In genomic region chr12:13099066-13099909, GRCh38 we compare ENCODE assay signal across 8 cellular contexts. TPM values are rescaled to one million over a fixed set of nuclear protein-coding genes. Genes with fewer than 3 reads are reported as not detected.
DNase-seq lines count a peak whose midpoint lies in the region; ATAC-seq, FAIRE-seq and TF ChIP-seq lines count a peak whose summit lies in the region.

No MANE protein-coding gene starts in this region.

- CTCF ChIA-PET in HCT116 (lab: Charles Lee), result interaction anchor here (0.6 to 3.2 kb wide), 7 partner anchors 78 to 1068 kb away, joined by 3 to 27 read pairs (median 3); no protein-coding TSS in a partner anchor

- H3K4me3 ChIP-seq in HCT116 (replicated peaks in 1 of 2; ENCODE audit: low read depth in 1 of 2, low read length in 2 of 2) (peak overlapping the region in 1 of 2 experiments; percentile 38; a peak in 2 of 4 replicates), esophagus squamous epithelium (peak overlapping the region in 1 of 4 donors; percentile 13), small intestine (ENCODE audit: low read depth in 1 of 2, low read length in 2 of 2) (no peak overlapping the region)

- TF ChIP-seq CTCF in HCT116 (IDR thresholded peaks at IDR 0.05 in 2 of 3, conservative IDR thresholded peaks at IDR 0.05 in 1 of 3; ENCODE audit: borderline replicate concordance in 1 of 3, insufficient read depth in 1 of 3, low read depth in 2 of 3, low read length in 2 of 3) (no peak), esophagus squamous epithelium (IDR thresholded peaks at IDR 0.05) (no peak)

- no peaks in the 10 kb centered on the region for H3K36me3 ChIP-seq in HCT116 (ENCODE audit: control insufficient read depth in 1 of 2, insufficient read depth in 2 of 2, low read length in 2 of 2)
- H3K36me3 ChIP-seq in esophagus squamous epithelium, result no peaks in the 10 kb centered on the region
- H3K36me3 ChIP-seq in small intestine (ENCODE audit: control insufficient read depth in 2 of 2, insufficient read depth in 2 of 2, low read length in 2 of 2), result no peaks in the 10 kb centered on the region

- H3K79me2 ChIP-seq in HCT116 (ENCODE audit: insufficient read depth, low read length), result no peaks in the 10 kb centered on the region

- no peak for TF ChIP-seq POLR2A in HCT116 (IDR thresholded peaks at IDR 0.05; ENCODE audit: borderline replicate concordance, extremely low read depth, insufficient read depth, insufficient read length)
- no peak for TF ChIP-seq POLR2A in esophagus squamous epithelium (IDR thresholded peaks at IDR 0.05)

- no peak for TF ChIP-seq RAD21 in HCT116 (IDR thresholded peaks at IDR 0.05; ENCODE audit: low read depth)

- no peaks in the 10 kb centered on the region for H4K20me1 ChIP-seq in HCT116 (ENCODE audit: insufficient read depth)

- no peaks in the 10 kb centered on the region for H3K27me3 ChIP-seq in HCT116 (ENCODE audit: insufficient read depth, low read length)
- no peaks in the 10 kb centered on the region for H3K27me3 ChIP-seq in esophagus squamous epithelium
- no peaks in the 10 kb centered on the region for H3K27me3 ChIP-seq in small intestine (ENCODE audit: control insufficient read depth in 2 of 2, insufficient read depth in 2 of 2, low read length in 2 of 2)

- peak overlapping the region; percentile 88 for H3K4me2 ChIP-seq in HCT116 (ENCODE audit: low read length)

- FAIRE-seq in small intestine (lab: Jason Lieb, UNC), result no peak

- POLR2A ChIA-PET in HCT116 (lab: Charles Lee), result interaction anchor here (0.6 to 1.9 kb wide), 4 partner anchors 102 to 113 kb away, joined by 3 to 4 read pairs (median 3); no protein-coding TSS in a partner anchor

- RAD21 ChIA-PET in HCT116 (lab: Charles Lee; ENCODE audit: low non-redundant PET in 1 of 2, low total read pairs in 2 of 2, uncharacterized antibody in 2 of 2, unreplicated experiment in 2 of 2), result interaction anchor here (0.6 to 1.9 kb wide), 5 partner anchors 96 to 137 kb away, joined by 4 to 14 read pairs (median 5); no protein-coding TSS in a partner anchor

- no peaks in the 10 kb centered on the region for H3K9me2 ChIP-seq in HCT116 (ENCODE audit: insufficient read depth)

- H3K27ac ChIP-seq in HCT116 (ENCODE audit: low read depth, low read length) (peak overlapping the region; percentile 92), esophagus squamous epithelium (peak overlapping the region; percentile 94 to 99 (median 98)), small intestine (ENCODE audit: low read depth in 1 of 2, low read length in 1 of 2) (peak overlapping the region; percentile 79 to 94)

- H3K4me1 ChIP-seq in HCT116 (ENCODE audit: control insufficient read depth in 1 of 2, insufficient read depth in 2 of 2, low read length in 2 of 2), result peaks cover 46 to 85% of the 10 kb centered on the region in 2 experiments
- peaks cover 14 to 78% (median 47%) of the 10 kb centered on the region in 3 donors for H3K4me1 ChIP-seq in esophagus squamous epithelium
- peaks cover 20 to 21% of the 10 kb centered on the region in 2 donors for H3K4me1 ChIP-seq in small intestine (ENCODE audit: control insufficient read depth in 2 of 2, insufficient read depth in 1 of 2, low read depth in 1 of 2, low read length in 1 of 2)

- peak overlapping the region; percentile 83 for H3K9ac ChIP-seq in HCT116 (ENCODE audit: low read length)

- no peak; the same call in none of the 2 replicates for ATAC-seq in HCT116
- ATAC-seq in GM21737 (IDR thresholded peaks at IDR 0.05; ENCODE audit: unreplicated experiment), result no peak
- ATAC-seq in HG03439 (IDR thresholded peaks at IDR 0.05; ENCODE audit: unreplicated experiment), result no peak

- no peak overlapping the region for H2AFZ ChIP-seq in HCT116 (ENCODE audit: low read depth, low read length, poor library complexity, severe bottlenecking)

- BruUV-seq in HCT116 (replicated peaks; lab: Mats Ljungman, UMichigan), result no TSS peak

- intact Hi-C loops in HCT116 (cut with micrococcal nuclease), result loop anchor here (5.0 to 10.0 kb wide), 2 partner anchors 97 to 284 kb away; partner anchors contain the start of genes DDX47 and HEBP1
- intact Hi-C loops in esophagus squamous epithelium (cut with DNase I), result loop anchor here (5.0 to 10.0 kb wide), 2 partner anchors 113 to 184 kb away; no protein-coding TSS in a partner anchor

- 29 to 42% methylated on average over 10 of the region's 10 CpGs for WGBS in esophagus squamous epithelium, 2 donors
- WGBS in small intestine, 3 donors, result 62 to 76% (median 66%) methylated on average over 10 of the region's 10 CpGs

- DNase-seq in HCT116 (ENCODE audit: low read depth, low spot score), result no peak
- peak; percentile 86 for DNase-seq in SIG-M5 treated with dmso at 0.1 percent for 504 hours (lab: John Stamatoyannopoulos, UW; ENCODE audit: unreplicated experiment)
- DNase-seq in esophagus squamous epithelium (lab: John Stamatoyannopoulos, UW), result no peak
- no peak for DNase-seq in small intestine
- no peak for DNase-seq in NCI-H526 treated with DMSO at 0.1 percent for 48 hours (lab: John Stamatoyannopoulos, UW)
- DNase-seq in HuH-7.5 (ENCODE audit: low spot score), result no peak

- no peaks in the 10 kb centered on the region for H3K9me3 ChIP-seq in HCT116 (ENCODE audit: control insufficient read depth in 1 of 2, insufficient read depth in 1 of 2, low read depth in 1 of 2, low read length in 2 of 2)
- H3K9me3 ChIP-seq in esophagus squamous epithelium, result no peaks in the 10 kb centered on the region
- H3K9me3 ChIP-seq in small intestine (ENCODE audit: control insufficient read depth, low read depth), result no peaks in the 10 kb centered on the region

TF ChIP-seq in HCT116, 20 proteins besides CTCF, POLR2A, EP300 and RAD21 (continues in another document):
- TF ChIP-seq, protein P1, sequence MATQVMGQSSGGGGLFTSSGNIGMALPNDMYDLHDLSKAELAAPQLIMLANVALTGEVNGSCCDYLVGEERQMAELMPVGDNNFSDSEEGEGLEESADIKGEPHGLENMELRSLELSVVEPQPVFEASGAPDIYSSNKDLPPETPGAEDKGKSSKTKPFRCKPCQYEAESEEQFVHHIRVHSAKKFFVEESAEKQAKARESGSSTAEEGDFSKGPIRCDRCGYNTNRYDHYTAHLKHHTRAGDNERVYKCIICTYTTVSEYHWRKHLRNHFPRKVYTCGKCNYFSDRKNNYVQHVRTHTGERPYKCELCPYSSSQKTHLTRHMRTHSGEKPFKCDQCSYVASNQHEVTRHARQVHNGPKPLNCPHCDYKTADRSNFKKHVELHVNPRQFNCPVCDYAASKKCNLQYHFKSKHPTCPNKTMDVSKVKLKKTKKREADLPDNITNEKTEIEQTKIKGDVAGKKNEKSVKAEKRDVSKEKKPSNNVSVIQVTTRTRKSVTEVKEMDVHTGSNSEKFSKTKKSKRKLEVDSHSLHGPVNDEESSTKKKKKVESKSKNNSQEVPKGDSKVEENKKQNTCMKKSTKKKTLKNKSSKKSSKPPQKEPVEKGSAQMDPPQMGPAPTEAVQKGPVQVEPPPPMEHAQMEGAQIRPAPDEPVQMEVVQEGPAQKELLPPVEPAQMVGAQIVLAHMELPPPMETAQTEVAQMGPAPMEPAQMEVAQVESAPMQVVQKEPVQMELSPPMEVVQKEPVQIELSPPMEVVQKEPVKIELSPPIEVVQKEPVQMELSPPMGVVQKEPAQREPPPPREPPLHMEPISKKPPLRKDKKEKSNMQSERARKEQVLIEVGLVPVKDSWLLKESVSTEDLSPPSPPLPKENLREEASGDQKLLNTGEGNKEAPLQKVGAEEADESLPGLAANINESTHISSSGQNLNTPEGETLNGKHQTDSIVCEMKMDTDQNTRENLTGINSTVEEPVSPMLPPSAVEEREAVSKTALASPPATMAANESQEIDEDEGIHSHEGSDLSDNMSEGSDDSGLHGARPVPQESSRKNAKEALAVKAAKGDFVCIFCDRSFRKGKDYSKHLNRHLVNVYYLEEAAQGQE (IDR thresholded peaks at IDR 0.05; ENCODE audit: low read depth), result no peak
- no peak for TF ChIP-seq YY1 (IDR thresholded peaks at IDR 0.05; ENCODE audit: extremely low read depth, insufficient replicate concordance, low read depth, low read length)
- no peak for TF ChIP-seq SRF (IDR thresholded peaks at IDR 0.05; ENCODE audit: low read depth)
- no peak for TF ChIP-seq SIN3A (IDR thresholded peaks at IDR 0.05; ENCODE audit: low read depth)
- no peak for TF ChIP-seq POLR2AphosphoS5 (IDR thresholded peaks at IDR 0.05; ENCODE audit: low read depth, low read length)
- TF ChIP-seq SP1 (IDR thresholded peaks at IDR 0.05; ENCODE audit: low read depth), result no peak; the same call in 1 of the 2 replicates
- no peak for TF ChIP-seq CEBPB (IDR thresholded peaks at IDR 0.05; ENCODE audit: low read depth)
- TF ChIP-seq EGR1 (IDR thresholded peaks at IDR 0.05; ENCODE audit: low read depth), result no peak
- no peak for TF ChIP-seq EZH2 (IDR thresholded peaks at IDR 0.05)
- no peak for TF ChIP-seq FOSL1 (IDR thresholded peaks at IDR 0.05; ENCODE audit: low read depth)
- TF ChIP-seq TCF7L2 (IDR thresholded peaks at IDR 0.05; ENCODE audit: borderline replicate concordance, extremely low read depth, insufficient read depth, insufficient read length), result no peak
- TF ChIP-seq ZBTB33 (IDR thresholded peaks at IDR 0.05; ENCODE audit: extremely low read depth, insufficient replicate concordance, low read length), result no peak
- no peak for TF ChIP-seq JUND (IDR thresholded peaks at IDR 0.05)
- TF ChIP-seq, protein P2, sequence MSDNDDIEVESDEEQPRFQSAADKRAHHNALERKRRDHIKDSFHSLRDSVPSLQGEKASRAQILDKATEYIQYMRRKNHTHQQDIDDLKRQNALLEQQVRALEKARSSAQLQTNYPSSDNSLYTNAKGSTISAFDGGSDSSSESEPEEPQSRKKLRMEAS (IDR thresholded peaks at IDR 0.05), result no peak

RNA-seq across cellular contexts. Expression of gene GSG1, which starts 4.2 kb away (rescaled TPM):
- not detected for total RNA-seq in HCT116 (2021; ENCODE audit: unreplicated experiment)
- 0.13 and 0.24 TPM in 2 replicates for polyA plus RNA-seq in HCT116 (2012)
- total RNA-seq in esophagus squamous epithelium, result not detected
- 10 to 100 TPM in 1 of 3 donors, 1 to 10 TPM in 1, under 1 TPM in 1; 0.85 to 13.2 (median 2.2) TPM for polyA plus RNA-seq in small intestine

RNA-seq across cellular contexts. Expression of gene FAM234B, which starts 55.1 kb away (rescaled TPM):
- total RNA-seq in HCT116 (2021; ENCODE audit: unreplicated experiment) (15.9 TPM), esophagus squamous epithelium (1 to 10 TPM; 3.1 to 8.0 (median 3.9) TPM)
- 10.5 and 11.8 TPM in 2 replicates for polyA plus RNA-seq in HCT116 (2012)
- polyA plus RNA-seq in small intestine, result 1 to 10 TPM in 1 of 3 donors, under 1 TPM in 2; 0.45 to 2.2 (median 0.54) TPM
